8 cellular contexts compared by ENCODE assay signal in the genomic region with DNA sequence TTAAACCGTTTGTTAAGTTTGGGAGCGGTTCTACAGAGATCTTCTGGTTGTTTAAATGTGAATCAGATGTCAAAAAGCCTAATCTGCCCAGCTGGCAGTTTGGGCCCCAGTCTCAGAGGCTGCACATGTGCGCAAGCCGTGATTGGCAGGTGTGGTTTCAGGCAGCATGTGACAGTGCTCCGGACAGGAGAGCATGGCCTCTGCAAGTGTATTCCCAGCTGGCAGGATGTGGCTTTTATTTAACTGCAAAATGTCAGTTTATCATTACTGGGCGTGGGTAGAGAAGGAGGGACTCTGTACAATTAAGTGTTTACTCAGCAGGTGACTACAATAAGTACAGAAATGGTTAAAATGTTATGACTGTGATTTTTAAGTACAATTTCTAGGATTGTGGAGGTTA.
A peak's percentile ranks its signal among the peaks of the same experiment; 100 is the strongest.
DNase-seq lines count a peak whose midpoint lies in the region; ATAC-seq and TF ChIP-seq lines count a peak whose summit lies in the region.

No MANE protein-coding gene starts in this region.

- no peak for TF ChIP-seq POLR2A in ovary (IDR thresholded peaks at IDR 0.05)

- no peak for TF ChIP-seq CTCF in ovary (IDR thresholded peaks at IDR 0.05)
- no peak for TF ChIP-seq CTCF in A673 (conservative IDR thresholded peaks at IDR 0.05; ENCODE audit: low read depth, low read length)

- CTCF ChIA-PET in activated naive CD4-positive, alpha-beta T cell treated with anti-CD3 and anti-CD28 coated beads, Interleukin-2, amount 10 ng/mL, durations not matched to agents 7 days and 5 days (lab: Charles Lee), result no interaction called here
- CTCF ChIA-PET in HEK293T (lab: Yijun Ruan, JAX) (no interaction called here), A673 (lab: Charles Lee) (no interaction called here)

- H3K4me1 Mint-ChIP-seq in activated naive CD4-positive, alpha-beta T cell treated with anti-CD3 and anti-CD28 coated beads, Interleukin-2, amount 10 ng/mL, durations not matched to agents 7 days and 5 days, result peaks cover 27% of the 10 kb centered on the region
- H3K4me1 Mint-ChIP-seq in activated naive CD8-positive, alpha-beta T cell treated with anti-CD3 and anti-CD28 coated beads for 36 hours, result peaks cover 20% of the 10 kb centered on the region

- H3K27me3 Mint-ChIP-seq in activated naive CD4-positive, alpha-beta T cell treated with anti-CD3 and anti-CD28 coated beads, Interleukin-2, amount 10 ng/mL, durations not matched to agents 7 days and 5 days, result no peaks in the 10 kb centered on the region
- H3K27me3 Mint-ChIP-seq in activated naive CD8-positive, alpha-beta T cell treated with anti-CD3 and anti-CD28 coated beads for 36 hours, result no peaks in the 10 kb centered on the region

- H3K4me3 Mint-ChIP-seq in activated naive CD4-positive, alpha-beta T cell treated with anti-CD3 and anti-CD28 coated beads, Interleukin-2, amount 10 ng/mL, durations not matched to agents 7 days and 5 days, result no peak overlapping the region
- peak overlapping the region; percentile 38 for H3K4me3 Mint-ChIP-seq in activated naive CD8-positive, alpha-beta T cell treated with anti-CD3 and anti-CD28 coated beads for 36 hours

- peak overlapping the region; percentile 55 for H3K27ac ChIP-seq in ovary
- no peak overlapping the region for H3K27ac ChIP-seq in A673 (ENCODE audit: low read depth, low read length, poor library complexity, severe bottlenecking)

- TF ChIP-seq EP300 in ovary (IDR thresholded peaks at IDR 0.05), result no peak

- H3K27me3 ChIP-seq in ovary, result no peaks in the 10 kb centered on the region
- no peaks in the 10 kb centered on the region for H3K27me3 ChIP-seq in A673 (replicated peaks; ENCODE audit: insufficient read depth, low read depth, low read length, poor library complexity)

- H3K9me3 ChIP-seq in ovary (no peaks in the 10 kb centered on the region), A673 (ENCODE audit: low read depth, low read length, poor library complexity, severe bottlenecking) (no peaks in the 10 kb centered on the region)

- H3K9me3 Mint-ChIP-seq in activated naive CD4-positive, alpha-beta T cell treated with anti-CD3 and anti-CD28 coated beads, Interleukin-2, amount 10 ng/mL, durations not matched to agents 7 days and 5 days, result no peaks in the 10 kb centered on the region
- H3K9me3 Mint-ChIP-seq in activated naive CD8-positive, alpha-beta T cell treated with anti-CD3 and anti-CD28 coated beads for 36 hours, result no peaks in the 10 kb centered on the region

- DNase-seq in activated naive CD4-positive, alpha-beta T cell treated with anti-CD3 and anti-CD28 coated beads, Interleukin-2, amount 10 ng/mL, durations not matched to agents 7 days and 5 days, result peak; percentile 55
- DNase-seq in activated naive CD4-positive, alpha-beta T cell treated with Interleukin-2 at 50 U/mL for 16 hours, result no peak
- peak; percentile 88 for DNase-seq in NCI-H2029 (lab: John Stamatoyannopoulos, UW)
- DNase-seq in activated naive CD8-positive, alpha-beta T cell treated with anti-CD3 and anti-CD28 coated beads for 36 hours, result peak; percentile 23
- DNase-seq in ovary, result peak in 1 of 5 donors; percentile 28
- DNase-seq in HEK293T (ENCODE audit: extremely low spot score), result no peak
- DNase-seq in A673 (ENCODE audit: low spot score), result no peak

- POLR2A ChIA-PET in HEK293T (lab: Yijun Ruan, JAX), result no interaction called here
- POLR2A ChIA-PET in A673 (lab: Charles Lee; ENCODE audit: low non-redundant PET), result interaction anchor here (0.6 kb wide), 1 partner anchor 59 kb away, joined by 3 read pairs; no protein-coding TSS in a partner anchor

- H3K36me3 ChIP-seq in ovary, result no peaks in the 10 kb centered on the region
- H3K36me3 ChIP-seq in A673 (ENCODE audit: insufficient read depth, low read length, poor library complexity, severe bottlenecking), result no peaks in the 10 kb centered on the region

- peak; percentile 60 for ATAC-seq in HG02588 (IDR thresholded peaks at IDR 0.05; ENCODE audit: unreplicated experiment)

- peaks cover 25% of the 10 kb centered on the region for H3K4me1 ChIP-seq in ovary (ENCODE audit: insufficient read depth)
- H3K4me1 ChIP-seq in A673 (ENCODE audit: insufficient read depth, low read length, poor library complexity, severe bottlenecking), result no peaks in the 10 kb centered on the region

- intact Hi-C loops in ovary (cut with DNase I), result no loop called here
- intact Hi-C loops in A673 (cut with micrococcal nuclease; ENCODE audit: unreplicated experiment), result no loop called here

- H3K36me3 Mint-ChIP-seq in activated naive CD4-positive, alpha-beta T cell treated with anti-CD3 and anti-CD28 coated beads, Interleukin-2, amount 10 ng/mL, durations not matched to agents 7 days and 5 days, result no peaks in the 10 kb centered on the region
- peaks cover 2% of the 10 kb centered on the region for H3K36me3 Mint-ChIP-seq in activated naive CD8-positive, alpha-beta T cell treated with anti-CD3 and anti-CD28 coated beads for 36 hours

- H3K4me3 ChIP-seq in ovary (no peak overlapping the region), A673 (ENCODE audit: low read depth, low read length, poor library complexity, severe bottlenecking) (no peak overlapping the region)

- no TSS peak for BruUV-seq in A673 (replicated peaks; lab: Mats Ljungman, UMichigan)

- WGBS in ovary, 3 donors, result 49 to 54% (median 51%) methylated on average over 6 of the region's 6 CpGs

- H3K27ac Mint-ChIP-seq in activated naive CD4-positive, alpha-beta T cell treated with anti-CD3 and anti-CD28 coated beads, Interleukin-2, amount 10 ng/mL, durations not matched to agents 7 days and 5 days, result peak overlapping the region; percentile 53
- H3K27ac Mint-ChIP-seq in activated naive CD8-positive, alpha-beta T cell treated with anti-CD3 and anti-CD28 coated beads for 36 hours, result peak overlapping the region; percentile 76

TF ChIP-seq in HEK293T, 16 proteins besides CTCF, POLR2A, EP300 and RAD21:
- TF ChIP-seq SUZ12 (IDR thresholded peaks at IDR 0.05), result no peak
- TF ChIP-seq FOXA1 (IDR thresholded peaks at IDR 0.05), result no peak
- TF ChIP-seq TARDBP (IDR thresholded peaks at IDR 0.05), result no peak
- no peak for TF ChIP-seq SP1 (IDR thresholded peaks at IDR 0.05)
- TF ChIP-seq ELF4 (IDR thresholded peaks at IDR 0.05), result no peak
- TF ChIP-seq, protein P1, sequence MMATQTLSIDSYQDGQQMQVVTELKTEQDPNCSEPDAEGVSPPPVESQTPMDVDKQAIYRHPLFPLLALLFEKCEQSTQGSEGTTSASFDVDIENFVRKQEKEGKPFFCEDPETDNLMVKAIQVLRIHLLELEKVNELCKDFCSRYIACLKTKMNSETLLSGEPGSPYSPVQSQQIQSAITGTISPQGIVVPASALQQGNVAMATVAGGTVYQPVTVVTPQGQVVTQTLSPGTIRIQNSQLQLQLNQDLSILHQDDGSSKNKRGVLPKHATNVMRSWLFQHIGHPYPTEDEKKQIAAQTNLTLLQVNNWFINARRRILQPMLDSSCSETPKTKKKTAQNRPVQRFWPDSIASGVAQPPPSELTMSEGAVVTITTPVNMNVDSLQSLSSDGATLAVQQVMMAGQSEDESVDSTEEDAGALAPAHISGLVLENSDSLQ (IDR thresholded peaks at IDR 0.05), result no peak
- no peak for TF ChIP-seq HDGF (IDR thresholded peaks at IDR 0.05; ENCODE audit: borderline replicate concordance)
- no peak for TF ChIP-seq ZNF384 (IDR thresholded peaks at IDR 0.05)
- TF ChIP-seq L3MBTL2 (conservative IDR thresholded peaks at IDR 0.05), result no peak
- no peak for TF ChIP-seq LEF1 (IDR thresholded peaks at IDR 0.05; ENCODE audit: borderline replicate concordance)
- no peak for TF ChIP-seq FOXM1 (IDR thresholded peaks at IDR 0.05; ENCODE audit: borderline replicate concordance)
- no peak for TF ChIP-seq BHLHE40 (IDR thresholded peaks at IDR 0.05; ENCODE audit: borderline replicate concordance)
- no peak for TF ChIP-seq CTBP1 (IDR thresholded peaks at IDR 0.05; ENCODE audit: borderline replicate concordance)
- TF ChIP-seq ARNT (IDR thresholded peaks at IDR 0.05), result no peak
- TF ChIP-seq FOXK2 (IDR thresholded peaks at IDR 0.05), result no peak
- no peak for TF ChIP-seq NFRKB (IDR thresholded peaks at IDR 0.05)

Comparison
In these comparisons a context has a peak if more than half of its experiments do, and no peak if none do; other contexts are left out.
1. DNase-seq: peak in activated naive CD4-positive, alpha-beta T cell treated with anti-CD3 and anti-CD28 coated beads, Interleukin-2, amount 10 ng/mL, durations not matched to agents 7 days and 5 days (single experiment), NCI-H2029 (single experiment) and activated naive CD8-positive, alpha-beta T cell treated with anti-CD3 and anti-CD28 coated beads for 36 hours (single experiment); none in activated naive CD4-positive, alpha-beta T cell treated with Interleukin-2 at 50 U/mL for 16 hours (single experiment), HEK293T (single experiment) and A673 (single experiment).